In genomic region chr2:237214963-237215362, GRCh38 we compare ENCODE assay signal across 24 cellular contexts.
"Had no signal": no experiment of that assay in that cellular context is flagged by ENCODE, and none has a peak within 500 bp of the region (broad histone marks: within the 10 kb centered on the region; RNA-seq: fewer than 3 reads in every experiment).

No MANE protein-coding gene starts in this region.

- ATAC-seq: activated CD4-positive, alpha-beta T cell treated with anti-CD3 and anti-CD28 coated beads for 36 hours; activated CD8-positive, alpha-beta memory T cell treated with anti-CD3 and anti-CD28 coated beads, Interleukin-2, amount 10 ng/mL, durations not matched to agents 7 days and 5 days; activated CD8-positive, alpha-beta T cell treated with anti-CD3 and anti-CD28 coated beads, Interleukin-2, amount 10 ng/mL, durations not matched to agents 7 days and 5 days; activated T-cell treated with anti-CD3 and anti-CD28 coated beads, Interleukin-2, amount 50 U/mL, for 72 hours; esophagus mucosa; gastroesophageal sphincter had no signal

- H3K36me3 ChIP-seq: brain microvascular endothelial cell, gastroesophageal sphincter had no signal

- DNase-seq: activated CD4-positive, alpha-beta memory T cell treated with anti-CD3 and anti-CD28 coated beads for 36 hours; activated CD4-positive, alpha-beta T cell treated with anti-CD3 and anti-CD28 coated beads for 36 hours; activated CD4-positive, alpha-beta T cell treated with anti-CD3 and anti-CD28 coated beads, Interleukin-2, amount 10 ng/mL, durations not matched to agents 24 days and 14 days; activated CD4-positive, CD25-positive, alpha-beta regulatory T cell; activated CD4-positive, CD25-positive, alpha-beta regulatory T cell treated with anti-CD3 and anti-CD28 coated beads, Interleukin-2, amount 50 U/mL, for 72 hours; activated CD8-positive, alpha-beta memory T cell treated with anti-CD3 and anti-CD28 coated beads, Interleukin-2, amount 10 ng/mL, durations not matched to agents 7 days and 5 days; activated CD8-positive, alpha-beta memory T cell treated with anti-CD3 and anti-CD28 coated beads, Interleukin-2, amount 50 U/mL, for 4 hours; activated CD8-positive, alpha-beta T cell treated with anti-CD3 and anti-CD28 coated beads, Interleukin-2, amount 10 ng/mL, durations not matched to agents 7 days and 5 days; activated gamma-delta T cell; activated naive CD4-positive, alpha-beta T cell; activated naive CD4-positive, alpha-beta T cell treated with anti-CD3 and anti-CD28 coated beads, Interleukin-2, amount 50 U/mL, for 16 hours; activated T-cell treated with anti-CD3 and anti-CD28 coated beads, Interleukin-2, amount 50 U/mL, for 24 hours; activated T-cell treated with anti-CD3 and anti-CD28 coated beads, Interleukin-2, amount 50 U/mL, for 72 hours; amniotic stem cell; anterior cingulate cortex; brain microvascular endothelial cell; dorsolateral prefrontal cortex; effector memory CD4-positive, alpha-beta T cell; endodermal cell; head of caudate nucleus; T-helper 2 cell had no signal

- H3K9me3 ChIP-seq: gastroesophageal sphincter had no signal

- H3K4me3 ChIP-seq: coronary artery, dorsolateral prefrontal cortex, gastroesophageal sphincter had no signal

- H3K27ac ChIP-seq: brain microvascular endothelial cell, coronary artery, dorsolateral prefrontal cortex had no signal

- H3K27me3 ChIP-seq: brain microvascular endothelial cell, gastroesophageal sphincter had no signal
